ENCODE assay signal across 1 cellular context in genomic region chr13:24181991-24182702, GRCh38.
TF ChIP-seq lines count a peak whose summit lies in the region.

No MANE protein-coding gene starts in this region.

TF ChIP-seq in HepG2, 621 proteins besides CTCF, POLR2A, EP300 and RAD21 (continued from another document and continues in another):
- TF ChIP-seq CHD4 (IDR thresholded peaks at IDR 0.05; ENCODE audit: borderline replicate concordance, low read length) (peak; percentile 37; the same call in 1 of the 2 replicates), DBP (CRISPR knock-in tag; IDR thresholded peaks at IDR 0.05; ENCODE audit: not compliant biosample characterization) (no peak), ZNF570 (CRISPR knock-in tag; IDR thresholded peaks at IDR 0.05; ENCODE audit: borderline replicate concordance) (no peak), ZNF484 (CRISPR knock-in tag; IDR thresholded peaks at IDR 0.05; ENCODE audit: borderline replicate concordance, low read depth) (no peak), ZNF598 (CRISPR knock-in tag; IDR thresholded peaks at IDR 0.05; ENCODE audit: borderline replicate concordance) (no peak), ZNF382 (CRISPR knock-in tag; IDR thresholded peaks at IDR 0.05; ENCODE audit: borderline replicate concordance) (no peak), ZKSCAN8 (CRISPR knock-in tag; IDR thresholded peaks at IDR 0.05; ENCODE audit: borderline replicate concordance) (no peak), THRA (CRISPR knock-in tag; IDR thresholded peaks at IDR 0.05; ENCODE audit: borderline replicate concordance) (no peak), PRDM15 (CRISPR knock-in tag; IDR thresholded peaks at IDR 0.05) (no peak), MYNN (CRISPR knock-in tag; IDR thresholded peaks at IDR 0.05; ENCODE audit: low read depth) (no peak), SIX1 (CRISPR knock-in tag; IDR thresholded peaks at IDR 0.05; ENCODE audit: borderline replicate concordance) (no peak; the same call in 1 of the 2 replicates), ZNF383 (CRISPR knock-in tag; IDR thresholded peaks at IDR 0.05; ENCODE audit: borderline replicate concordance) (no peak), SNAPC5 (CRISPR knock-in tag; IDR thresholded peaks at IDR 0.05; ENCODE audit: borderline replicate concordance) (no peak), ETV5 (CRISPR knock-in tag; IDR thresholded peaks at IDR 0.05; ENCODE audit: borderline replicate concordance) (peak; percentile 54; the same call in 1 of the 2 replicates), TBX3 (IDR thresholded peaks at IDR 0.05; ENCODE audit: borderline replicate concordance) (no peak), ZNF280D (CRISPR knock-in tag; IDR thresholded peaks at IDR 0.05) (peak; percentile 72; the same call in 1 of the 2 replicates), SRSF1 (optimal IDR thresholded peaks at IDR 0.05; ENCODE audit: low read depth, low read length) (no peak), ZNF3 (CRISPR knock-in tag; IDR thresholded peaks at IDR 0.05) (no peak), ARNT2 (CRISPR knock-in tag; IDR thresholded peaks at IDR 0.05; ENCODE audit: low read depth) (no peak), HMGA1 (CRISPR knock-in tag; conservative IDR thresholded peaks at IDR 0.05) (no peak), ZNF580 (CRISPR knock-in tag; IDR thresholded peaks at IDR 0.05; ENCODE audit: borderline replicate concordance, low read depth) (no peak), YEATS4 (CRISPR knock-in tag; IDR thresholded peaks at IDR 0.05; ENCODE audit: borderline replicate concordance) (no peak), RBM22 (optimal IDR thresholded peaks at IDR 0.05; ENCODE audit: low read length) (no peak), DPF2 (CRISPR knock-in tag; IDR thresholded peaks at IDR 0.05; ENCODE audit: borderline replicate concordance, low read depth) (no peak), ZFP36 (IDR thresholded peaks at IDR 0.05; ENCODE audit: borderline replicate concordance, low read depth, low read length, partially characterized antibody) (no peak), FOXK1 (CRISPR knock-in tag; IDR thresholded peaks at IDR 0.05; ENCODE audit: borderline replicate concordance, low read depth) (0 out of 2 replicates have a peak, but pooled peaks have one; percentile 11), ZNF770 (CRISPR knock-in tag; IDR thresholded peaks at IDR 0.05) (no peak), SRY (CRISPR knock-in tag; IDR thresholded peaks at IDR 0.05) (no peak), ZNF737 (CRISPR knock-in tag; IDR thresholded peaks at IDR 0.05; ENCODE audit: borderline replicate concordance) (no peak), DRAP1 (CRISPR knock-in tag; IDR thresholded peaks at IDR 0.05) (0 out of 2 replicates have a peak, but pooled peaks have one; percentile 39), KLF12 (CRISPR knock-in tag; IDR thresholded peaks at IDR 0.05; ENCODE audit: borderline replicate concordance) (no peak), DNMT1 (CRISPR knock-in tag; IDR thresholded peaks at IDR 0.05) (no peak), THAP11 (CRISPR knock-in tag; IDR thresholded peaks at IDR 0.05) (no peak), RCOR2 (CRISPR knock-in tag; IDR thresholded peaks at IDR 0.05) (peak; percentile 19; the same call in 1 of the 2 replicates), ZFY (CRISPR knock-in tag; IDR thresholded peaks at IDR 0.05) (peak; percentile 15; the same call in 1 of the 2 replicates), IRF9 (CRISPR knock-in tag; IDR thresholded peaks at IDR 0.05; ENCODE audit: borderline replicate concordance) (no peak), MTF1 (CRISPR knock-in tag; IDR thresholded peaks at IDR 0.05) (no peak), DR1 (CRISPR knock-in tag; IDR thresholded peaks at IDR 0.05) (no peak), ZFYVE20 (CRISPR knock-in tag; IDR thresholded peaks at IDR 0.05; ENCODE audit: borderline replicate concordance, low read depth) (no peak), ZNF891 (CRISPR knock-in tag; IDR thresholded peaks at IDR 0.05) (no peak), MAF1 (CRISPR knock-in tag; IDR thresholded peaks at IDR 0.05; ENCODE audit: borderline replicate concordance) (no peak), MXI1 (IDR thresholded peaks at IDR 0.05; ENCODE audit: borderline replicate concordance, low read depth, low read length) (no peak), ZNF878 (CRISPR knock-in tag; IDR thresholded peaks at IDR 0.05) (no peak), ZNF639 (CRISPR knock-in tag; conservative IDR thresholded peaks at IDR 0.05) (no peak), ZIK1 (CRISPR knock-in tag; IDR thresholded peaks at IDR 0.05; ENCODE audit: borderline replicate concordance, low read depth) (no peak), ZNF512 (CRISPR knock-in tag; IDR thresholded peaks at IDR 0.05) (no peak), JDP2 (CRISPR knock-in tag; IDR thresholded peaks at IDR 0.05; ENCODE audit: borderline replicate concordance) (no peak), TP53 (CRISPR knock-in tag; conservative IDR thresholded peaks at IDR 0.05) (no peak), NFE2 (CRISPR knock-in tag; IDR thresholded peaks at IDR 0.05) (no peak), SIN3A (IDR thresholded peaks at IDR 0.05; ENCODE audit: borderline replicate concordance, low read depth, low read length) (no peak), ZNF468 (CRISPR knock-in tag; IDR thresholded peaks at IDR 0.05) (no peak)
